20 cellular contexts compared by ENCODE assay signal in genomic region chr20:56827763-56828162, GRCh38.
DNase-seq lines count a peak whose midpoint lies in the region; ATAC-seq and TF ChIP-seq lines count a peak whose summit lies in the region.
"Had no signal": no experiment of that assay in that cellular context is flagged by ENCODE, and none has a peak within 500 bp of the region (broad histone marks: within the 10 kb centered on the region; RNA-seq: fewer than 3 reads in every experiment).

No MANE protein-coding gene starts in this region.

- H3K27me3 ChIP-seq in neuronal stem cell (ENCODE audit: control insufficient read depth in 3 of 3, insufficient read depth in 3 of 3, low read depth in 1 of 3, low read length in 3 of 3) (peaks cover 0 to 8% (median 0%) of the 10 kb centered on the region in 3 experiments), heart right ventricle (peaks cover 0 to 92% (median 58%) of the 10 kb centered on the region in 7 donors)

- H2AFZ ChIP-seq in neuronal stem cell (ENCODE audit: low read length), result no peak overlapping the region

- no peak overlapping the region for H2BK15ac ChIP-seq in neuronal stem cell (ENCODE audit: low read length)

- H2BK12ac ChIP-seq in neuronal stem cell (ENCODE audit: low read length), result no peak overlapping the region

- peak overlapping the region; percentile 79 for H3K4me3 ChIP-seq in NB4 (ENCODE audit: low read depth, low read length)
- no peak overlapping the region for H3K4me3 ChIP-seq in neuronal stem cell (ENCODE audit: low read length in 2 of 2)
- H3K4me3 ChIP-seq in heart right ventricle, result no peak overlapping the region
- H3K4me3 ChIP-seq: K562, lower lobe of right lung had no signal

- no peak overlapping the region for H2BK5ac ChIP-seq in neuronal stem cell (ENCODE audit: low read length)

- TF ChIP-seq CTCF in NB4 (IDR thresholded peaks at IDR 0.05; ENCODE audit: low read depth, low read length) (no peak), heart right ventricle (IDR thresholded peaks at IDR 0.05) (no peak)

- H4K8ac ChIP-seq in neuronal stem cell (ENCODE audit: low read depth, low read length), result no peak overlapping the region

- H3K18ac ChIP-seq in neuronal stem cell (ENCODE audit: low read length), result peak overlapping the region; percentile 4

- peak; percentile 14 for DNase-seq in AG08395 (ENCODE audit: low spot score)
- DNase-seq in NB4 (ENCODE audit: low read depth), result peak; percentile 95
- DNase-seq in epithelial cell of prostate (ENCODE audit: low read depth, low spot score), result no peak
- no peak for DNase-seq in neuronal stem cell (ENCODE audit: low spot score)
- DNase-seq in NCI-H526 (lab: John Stamatoyannopoulos, UW), result no peak
- DNase-seq in heart right ventricle, result no peak
- DNase-seq in NCI-H345 (lab: John Stamatoyannopoulos, UW), result no peak
- DNase-seq: activated CD4-positive, alpha-beta T cell treated with anti-CD3 and anti-CD28 coated beads, Interleukin-2, amount 10 ng/mL, durations not matched to agents 7 days and 5 days; activated naive CD8-positive, alpha-beta T cell treated with anti-CD3 and anti-CD28 coated beads for 36 hours; CD4-positive, CD25-positive, alpha-beta regulatory T cell; hippocampal formation; lower lobe of right lung; NCI-H2081 treated with DMSO at 0.1 percent for 48 hours; NCI-H510A; occipital lobe; retina; Right ventricle myocardium superior; stimulated activated CD4-positive, alpha-beta T cell treated with anti-CD3 and anti-CD28 coated beads, Interleukin-15, amount 100 ng/mL, for 24 hours had no signal

- peaks cover 0 to 13% of the 10 kb centered on the region in 2 donors for H3K4me1 ChIP-seq in neuronal stem cell (ENCODE audit: control insufficient read depth in 2 of 2, insufficient read depth in 1 of 2, low read depth in 1 of 2, low read length in 2 of 2)
- H3K4me1 ChIP-seq in heart right ventricle, result no peaks in the 10 kb centered on the region
- H3K4me1 ChIP-seq: lower lobe of right lung had no signal

- H2BK120ac ChIP-seq in neuronal stem cell (ENCODE audit: low read depth, low read length), result no peak overlapping the region

- no peak overlapping the region for H3K14ac ChIP-seq in neuronal stem cell (ENCODE audit: low read length)

- TF ChIP-seq POLR2A in NB4 (IDR thresholded peaks at IDR 0.05; ENCODE audit: extremely low read depth, insufficient read length), result peak; percentile 70

- no peak overlapping the region for H3K4ac ChIP-seq in neuronal stem cell (ENCODE audit: low read length)

- H3K79me1 ChIP-seq in neuronal stem cell (ENCODE audit: low read depth, low read length), result no peaks in the 10 kb centered on the region

- intact Hi-C loops in heart right ventricle (cut with DNase I), result no loop called here

- no peak overlapping the region for H2AK5ac ChIP-seq in neuronal stem cell (ENCODE audit: low read depth, low read length)

- no peak overlapping the region for H4K91ac ChIP-seq in neuronal stem cell (ENCODE audit: low read depth, low read length, poor library complexity)

- H3K9me3 ChIP-seq in neuronal stem cell (replicated peaks in 1 of 2; ENCODE audit: control insufficient read depth in 2 of 2, insufficient read depth in 1 of 2, low read depth in 1 of 2, low read length in 2 of 2) (no peaks in the 10 kb centered on the region), heart right ventricle (no peaks in the 10 kb centered on the region)
- H3K9me3 ChIP-seq: lower lobe of right lung had no signal

- no peak overlapping the region for H3K9ac ChIP-seq in neuronal stem cell (ENCODE audit: low read depth, low read length, poor library complexity)

- ATAC-seq in HG02852 (IDR thresholded peaks at IDR 0.05; ENCODE audit: unreplicated experiment) (no peak), heart right ventricle (no peak)
- ATAC-seq: lower lobe of right lung had no signal

- no peaks in the 10 kb centered on the region for H3K36me3 ChIP-seq in neuronal stem cell (replicated peaks in 1 of 2; ENCODE audit: control insufficient read depth in 2 of 2, insufficient read depth in 2 of 2, low read length in 2 of 2)
- H3K36me3 ChIP-seq in heart right ventricle, result no peaks in the 10 kb centered on the region
- H3K36me3 ChIP-seq: lower lobe of right lung had no signal

- WGBS in neuronal stem cell (ENCODE audit: extremely low coverage in 2 of 2, insufficient read length in 2 of 2, insufficient replicate concordance in 1 of 2), 2 donors, result no CpG with 5 or more reads among the region's 14 CpGs
- WGBS in heart right ventricle, 2 donors, result 52 to 57% methylated on average over 14 of the region's 14 CpGs

- H3K4me2 ChIP-seq in neuronal stem cell (ENCODE audit: insufficient read depth, low read length, poor library complexity, severe bottlenecking), result no peak overlapping the region

- H3K27ac ChIP-seq in epithelial cell of prostate (peak overlapping the region; percentile 46), neuronal stem cell (replicated peaks; ENCODE audit: low read length) (no peak overlapping the region), heart right ventricle (no peak overlapping the region)
- H3K27ac ChIP-seq: lower lobe of right lung had no signal

- no peak overlapping the region for H3K23ac ChIP-seq in neuronal stem cell (ENCODE audit: low read depth, low read length, poor library complexity)

Comparison
In these comparisons a context has a peak if more than half of its experiments do, and no peak if none do; other contexts are left out.
1. DNase-seq: peak in AG08395 (single experiment) and NB4 (single experiment); none in epithelial cell of prostate (single experiment), neuronal stem cell (single experiment), NCI-H526 (0 of 2), heart right ventricle (0 of 2) and NCI-H345 (single experiment).